Comparison of ENCODE assay signal across 9 cellular contexts in the genomic region with DNA sequence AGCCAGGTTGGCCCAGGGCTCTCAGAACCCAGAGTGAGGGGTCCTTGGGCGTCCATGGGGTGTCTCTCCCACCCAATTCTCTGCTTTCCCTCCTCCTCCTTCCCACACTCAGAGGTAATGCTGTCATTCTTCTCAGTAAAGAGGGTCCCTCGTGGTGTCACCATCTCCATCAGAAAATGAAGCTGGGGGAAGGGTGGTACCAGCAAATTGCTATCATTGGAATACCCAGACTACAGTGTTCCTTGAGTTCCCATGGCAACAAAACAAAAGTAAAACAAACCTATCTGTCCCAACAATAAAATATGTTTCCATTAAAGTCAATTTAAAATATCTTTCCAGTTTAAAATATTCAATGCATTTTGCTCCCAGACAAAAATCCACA.
A peak's percentile ranks its signal among the peaks of the same experiment; 100 is the strongest.
DNase-seq lines count a peak whose midpoint lies in the region; ATAC-seq and TF ChIP-seq lines count a peak whose summit lies in the region.
"Had no signal": no experiment of that assay in that cellular context is flagged by ENCODE, and none has a peak within 500 bp of the region (broad histone marks: within the 10 kb centered on the region; RNA-seq: fewer than 3 reads in every experiment).

No MANE protein-coding gene starts in this region.

- no peaks in the 10 kb centered on the region for H3K9me3 Mint-ChIP-seq in dendritic cell treated with granulocyte-macrophage colony-stimulating factor and Interleukin-4, amounts not matched to agents 40 ng/mL and 50 ng/mL, for 4 days
- H3K9me3 Mint-ChIP-seq in naive thymus-derived CD4-positive, alpha-beta T cell = peaks cover 0 to 4% (median 0%) of the 10 kb centered on the region in 11 donors

- no peak for ATAC-seq in DND-41 (ENCODE audit: insufficient read depth, low read depth)
- peak; percentile 52 for ATAC-seq in naive thymus-derived CD4-positive, alpha-beta T cell
- ATAC-seq in HG03045 (IDR thresholded peaks at IDR 0.05; ENCODE audit: unreplicated experiment) = no peak

- peak overlapping the region; percentile 84 for H3K27ac Mint-ChIP-seq in dendritic cell treated with granulocyte-macrophage colony-stimulating factor and Interleukin-4, amounts not matched to agents 40 ng/mL and 50 ng/mL, for 4 days
- H3K27ac Mint-ChIP-seq in naive thymus-derived CD4-positive, alpha-beta T cell = peak overlapping the region; percentile 69 to 92 (median 87)

- H4K20me1 ChIP-seq in DND-41 (ENCODE audit: insufficient read depth, low read length) = no peaks in the 10 kb centered on the region

- no peak for TF ChIP-seq CTCF in DND-41 (IDR thresholded peaks at IDR 0.05; ENCODE audit: borderline replicate concordance, extremely low read depth, low read length, poor library complexity, severe bottlenecking)

- H3K4me3 Mint-ChIP-seq in dendritic cell treated with granulocyte-macrophage colony-stimulating factor and Interleukin-4, amounts not matched to agents 40 ng/mL and 50 ng/mL, for 4 days = no peak overlapping the region
- H3K4me3 Mint-ChIP-seq in naive thymus-derived CD4-positive, alpha-beta T cell = peak overlapping the region; percentile 46 to 79 (median 72)

- H3K4me1 ChIP-seq in DND-41 (ENCODE audit: insufficient read depth, low read length) = peaks cover 20% of the 10 kb centered on the region
- H3K4me1 ChIP-seq in naive thymus-derived CD4-positive, alpha-beta T cell (ENCODE audit: control insufficient read depth in 2 of 2, insufficient read depth in 2 of 2, low read length in 2 of 2) = peaks cover 23 to 41% of the 10 kb centered on the region in 2 donors

- H3K4me2 ChIP-seq in DND-41 (ENCODE audit: insufficient read depth, low read length) = peak overlapping the region; percentile 40; the same call in 1 of the 2 replicates

- H3K27me3 ChIP-seq in DND-41 (ENCODE audit: insufficient read depth, low read length, poor library complexity) = no peaks in the 10 kb centered on the region
- H3K27me3 ChIP-seq in naive thymus-derived CD4-positive, alpha-beta T cell (ENCODE audit: control insufficient read depth in 2 of 2, insufficient read depth in 2 of 2, low read length in 2 of 2) = no peaks in the 10 kb centered on the region

- no peaks in the 10 kb centered on the region for H3K36me3 ChIP-seq in DND-41 (ENCODE audit: insufficient read depth, low read length)
- H3K36me3 ChIP-seq in naive thymus-derived CD4-positive, alpha-beta T cell (ENCODE audit: control insufficient read depth in 2 of 3, insufficient read depth in 3 of 3, low read length in 3 of 3) = peaks cover 3 to 19% (median 9%) of the 10 kb centered on the region in 3 experiments

- DNase-seq in DND-41 (no peak), NCI-H226 (peak; percentile 27), H4 (ENCODE audit: low spot score) (no peak)
- peak in 4 of 9 donors; percentile 8 to 31 (median 20) for DNase-seq in naive thymus-derived CD4-positive, alpha-beta T cell
- no peak for DNase-seq in stimulated activated CD4-positive, alpha-beta T cell treated with anti-CD3 and anti-CD28 coated beads, Interleukin-4, amount 100 ng/mL, for 1 hour
- no peak for DNase-seq in activated CD4-positive, alpha-beta T cell treated with anti-CD3 and anti-CD28 coated beads for 4 hours

- no peaks in the 10 kb centered on the region for H3K27me3 Mint-ChIP-seq in dendritic cell treated with granulocyte-macrophage colony-stimulating factor and Interleukin-4, amounts not matched to agents 40 ng/mL and 50 ng/mL, for 4 days
- H3K27me3 Mint-ChIP-seq in naive thymus-derived CD4-positive, alpha-beta T cell = no peaks in the 10 kb centered on the region

- H3K27ac ChIP-seq in DND-41 (ENCODE audit: low read length) = no peak overlapping the region; the same call in 1 of the 2 replicates
- H3K27ac ChIP-seq in naive thymus-derived CD4-positive, alpha-beta T cell (ENCODE audit: low read depth, low read length) = peak overlapping the region; percentile 63
- H3K27ac ChIP-seq: HL-60 had no signal

- H3K36me3 Mint-ChIP-seq in dendritic cell treated with granulocyte-macrophage colony-stimulating factor and Interleukin-4, amounts not matched to agents 40 ng/mL and 50 ng/mL, for 4 days (ENCODE audit: low read depth) = peaks cover 45% of the 10 kb centered on the region
- H3K36me3 Mint-ChIP-seq in naive thymus-derived CD4-positive, alpha-beta T cell = peaks cover 11 to 60% (median 35%) of the 10 kb centered on the region in 5 donors

- H3K79me2 ChIP-seq in DND-41 (ENCODE audit: insufficient read depth, low read length) = no peaks in the 10 kb centered on the region

- no peak overlapping the region for H2AFZ ChIP-seq in DND-41 (ENCODE audit: low read depth, low read length)

- CTCF ChIA-PET in naive thymus-derived CD4-positive, alpha-beta T cell (lab: Charles Lee) = interaction anchor here (0.8 to 1.3 kb wide), 2 partner anchors 44 to 179 kb away, joined by 3 to 5 read pairs; no protein-coding TSS in a partner anchor

- peak overlapping the region; percentile 40; the same call in 1 of the 2 replicates for H3K9ac ChIP-seq in DND-41 (ENCODE audit: low read depth, low read length)

- POLR2A ChIA-PET in naive thymus-derived CD4-positive, alpha-beta T cell (lab: Charles Lee) = interaction anchor here (0.6 to 1.3 kb wide), 2 partner anchors 24 to 116 kb away, joined by 3 read pairs; no protein-coding TSS in a partner anchor

- intact Hi-C loops in dendritic cell treated with granulocyte-macrophage colony-stimulating factor and Interleukin-4, amounts not matched to agents 40 ng/mL and 50 ng/mL, for 4 days (cut with micrococcal nuclease) = loop anchor here (5.0 kb wide), 1 partner anchor 36 kb away; no protein-coding TSS in a partner anchor
- intact Hi-C loops in naive thymus-derived CD4-positive, alpha-beta T cell (cut with micrococcal nuclease) = loop anchor here (2.0 to 10.0 kb wide), 3 partner anchors 21 to 181 kb away; no protein-coding TSS in a partner anchor

- no peaks in the 10 kb centered on the region for H3K9me3 ChIP-seq in DND-41 (ENCODE audit: insufficient read depth, low read length, severe bottlenecking)
- H3K9me3 ChIP-seq in naive thymus-derived CD4-positive, alpha-beta T cell (ENCODE audit: control insufficient read depth in 2 of 3, low read length in 3 of 3) = no peaks in the 10 kb centered on the region

- no peak overlapping the region for H3K4me3 ChIP-seq in DND-41 (ENCODE audit: low read depth in 1 of 2, low read length in 2 of 2)
- H3K4me3 ChIP-seq in naive thymus-derived CD4-positive, alpha-beta T cell (ENCODE audit: low read length) = peak overlapping the region; percentile 35

- H3K4me1 Mint-ChIP-seq in dendritic cell treated with granulocyte-macrophage colony-stimulating factor and Interleukin-4, amounts not matched to agents 40 ng/mL and 50 ng/mL, for 4 days (ENCODE audit: low read depth) = peaks cover 28% of the 10 kb centered on the region
- peaks cover 28 to 74% (median 54%) of the 10 kb centered on the region in 7 donors for H3K4me1 Mint-ChIP-seq in naive thymus-derived CD4-positive, alpha-beta T cell
